In genomic region chr21:30233228-30233627, GRCh38 we compare ENCODE assay signal across 26 cellular contexts. TPM values are rescaled to one million over a fixed set of nuclear protein-coding genes. Genes with fewer than 3 reads are reported as not detected.
DNase-seq lines count a peak whose midpoint lies in the region; ATAC-seq and TF ChIP-seq lines count a peak whose summit lies in the region.
"Had no signal": no experiment of that assay in that cellular context is flagged by ENCODE, and none has a peak within 500 bp of the region (broad histone marks: within the 10 kb centered on the region; RNA-seq: fewer than 3 reads in every experiment).

No MANE protein-coding gene starts in this region.

- H3K9me3 ChIP-seq in colonic mucosa = no peaks in the 10 kb centered on the region
- no peaks in the 10 kb centered on the region for H3K9me3 ChIP-seq in transverse colon
- no peaks in the 10 kb centered on the region for H3K9me3 ChIP-seq in T-helper 17 cell (ENCODE audit: control insufficient read depth, low read length, poor library complexity, severe bottlenecking)
- H3K9me3 ChIP-seq: A549, BE2C had no signal

- 37 to 56% methylated on average over 2 of the region's 2 CpGs for WGBS in transverse colon (ENCODE audit: low coverage in 1 of 2), 2 donors

- no peaks in the 10 kb centered on the region for H3K36me3 ChIP-seq in colonic mucosa
- no peaks in the 10 kb centered on the region for H3K36me3 ChIP-seq in transverse colon
- H3K36me3 ChIP-seq: BE2C; BLaER1 treated with 17β-estradiol and CSF1 and Interleukin-3, amounts not matched to agents 10 nM and 100 nM had no signal

- H3K27ac Mint-ChIP-seq in nephron (peak overlapping the region in 2 of 3 experiments; percentile 47 to 61), T-helper 17 cell (no peak overlapping the region)
- no peak overlapping the region for H3K27ac Mint-ChIP-seq in activated naive CD4-positive, alpha-beta T cell treated with anti-CD3 and anti-CD28 coated beads for 36 hours
- H3K27ac Mint-ChIP-seq: CD14-positive monocyte; CD4-positive, alpha-beta T cell; CD8-positive, alpha-beta memory T cell had no signal

- ATAC-seq in left colon (peak; percentile 77), T-helper 17 cell (no peak)
- ATAC-seq: A549, GM12878 had no signal

- H3K36me3 Mint-ChIP-seq in nephron (ENCODE audit: low read depth) (no peaks in the 10 kb centered on the region), T-helper 17 cell (ENCODE audit: low read depth) (no peaks in the 10 kb centered on the region)
- H3K36me3 Mint-ChIP-seq in activated naive CD4-positive, alpha-beta T cell treated with anti-CD3 and anti-CD28 coated beads for 36 hours (ENCODE audit: low read depth) = no peaks in the 10 kb centered on the region
- H3K36me3 Mint-ChIP-seq: CD14-positive monocyte; CD8-positive, alpha-beta memory T cell had no signal

- H3K4me1 Mint-ChIP-seq in nephron = peaks cover 18% of the 10 kb centered on the region
- no peaks in the 10 kb centered on the region for H3K4me1 Mint-ChIP-seq in activated naive CD4-positive, alpha-beta T cell treated with anti-CD3 and anti-CD28 coated beads for 36 hours (ENCODE audit: low read depth)
- no peaks in the 10 kb centered on the region for H3K4me1 Mint-ChIP-seq in T-helper 17 cell
- H3K4me1 Mint-ChIP-seq: CD14-positive monocyte; CD8-positive, alpha-beta memory T cell had no signal

- H3K27ac ChIP-seq in colonic mucosa (peak overlapping the region; percentile 68), transverse colon (peak overlapping the region; percentile 62 to 81 (median 72))
- H3K27ac ChIP-seq: A549; BLaER1 treated with 17β-estradiol and CSF1 and Interleukin-3, amounts not matched to agents 10 nM and 100 nM; GM23248 had no signal

- H3K4me1 ChIP-seq in colonic mucosa (no peaks in the 10 kb centered on the region), transverse colon (peaks cover 0 to 25% (median 15%) of the 10 kb centered on the region in 4 donors)
- H3K4me1 ChIP-seq: A549, BE2C had no signal

- intact Hi-C loops in colonic mucosa (cut with DNase I) (no loop called here), left colon (cut with DNase I, micrococcal nuclease) (no loop called here), transverse colon (cut with DNase I; ENCODE audit: low total_unique reads) (no loop called here)
- intact Hi-C loops in activated naive CD4-positive, alpha-beta T cell treated with anti-CD3 and anti-CD28 coated beads for 36 hours (cut with micrococcal nuclease) = no loop called here

- no peak for TF ChIP-seq POLR2A in transverse colon (IDR thresholded peaks at IDR 0.05)

- DNase-seq in colonic mucosa (no peak), left colon (no peak), transverse colon (no peak), MV-4-11 (lab: John Stamatoyannopoulos, UW) (no peak), T-helper 17 cell (no peak), retina (no peak)
- no peak for DNase-seq in activated naive CD4-positive, alpha-beta T cell treated with anti-CD3 and anti-CD28 coated beads for 36 hours
- DNase-seq: 8988T; ACHN; AML-193; BE2C; CD4-positive, alpha-beta T cell; CD8-positive, alpha-beta memory T cell; DMS 273 treated with DMSO at 0.1 percent for 48 hours; DMS79; EL; GDM1; GM23248; H7; HCEC 1CT had no signal

- H3K4me3 Mint-ChIP-seq in nephron = no peak overlapping the region
- no peak overlapping the region for H3K4me3 Mint-ChIP-seq in activated naive CD4-positive, alpha-beta T cell treated with anti-CD3 and anti-CD28 coated beads for 36 hours
- H3K4me3 Mint-ChIP-seq in T-helper 17 cell = no peak overlapping the region
- H3K4me3 Mint-ChIP-seq: CD14-positive monocyte; CD4-positive, alpha-beta T cell; CD8-positive, alpha-beta memory T cell had no signal

- H3K4me3 ChIP-seq in colonic mucosa (no peak overlapping the region), transverse colon (no peak overlapping the region)
- H3K4me3 ChIP-seq: A549; BLaER1 treated with 17β-estradiol and CSF1 and Interleukin-3, amounts not matched to agents 10 nM and 100 nM; GM12878; GM23248 had no signal

- TF ChIP-seq CTCF in colonic mucosa (IDR thresholded peaks at IDR 0.05) (no peak), nephron (IDR thresholded peaks at IDR 0.05; ENCODE audit: unreplicated experiment in 3 of 3) (no peak), transverse colon (IDR thresholded peaks at IDR 0.05) (no peak)

- TF ChIP-seq EP300 in transverse colon (IDR thresholded peaks at IDR 0.05; ENCODE audit: low read depth) = no peak

- CTCF ChIA-PET in activated naive CD4-positive, alpha-beta T cell treated with anti-CD3 and anti-CD28 coated beads for 36 hours (lab: Charles Lee) = no interaction called here

- H3K27me3 ChIP-seq in colonic mucosa (no peaks in the 10 kb centered on the region), transverse colon (no peaks in the 10 kb centered on the region)
- H3K27me3 ChIP-seq: BE2C; BLaER1 treated with 17β-estradiol and CSF1 and Interleukin-3, amounts not matched to agents 10 nM and 100 nM had no signal

- H3K9me3 Mint-ChIP-seq in nephron = peaks cover 10% of the 10 kb centered on the region
- no peaks in the 10 kb centered on the region for H3K9me3 Mint-ChIP-seq in activated naive CD4-positive, alpha-beta T cell treated with anti-CD3 and anti-CD28 coated beads for 36 hours
- H3K9me3 Mint-ChIP-seq: CD4-positive, alpha-beta T cell had no signal

- H3K27me3 Mint-ChIP-seq in nephron (ENCODE audit: low read depth) = no peaks in the 10 kb centered on the region
- no peaks in the 10 kb centered on the region for H3K27me3 Mint-ChIP-seq in activated naive CD4-positive, alpha-beta T cell treated with anti-CD3 and anti-CD28 coated beads for 36 hours (ENCODE audit: low read depth)
- no peaks in the 10 kb centered on the region for H3K27me3 Mint-ChIP-seq in T-helper 17 cell
- H3K27me3 Mint-ChIP-seq: CD4-positive, alpha-beta T cell; CD8-positive, alpha-beta memory T cell had no signal

- in situ Hi-C loops in transverse colon (cut with MboI; ENCODE audit: low pct_ligation_motif_present in 1 of 4, low pct_unique_long_range_greater_than_20kb in 1 of 4, low sequenced_read_pairs in 3 of 4) = loop anchor here in 1 of 4 donors (25.0 kb wide), 1 partner anchor 104 kb away; the partner anchor contains the start of genes KRTAP23-1 and KRTAP27-1

- no peak overlapping the region for H3K9ac ChIP-seq in colonic mucosa (ENCODE audit: low read depth in 2 of 2, low read length in 2 of 2)
- H3K9ac ChIP-seq: BLaER1 treated with 17β-estradiol and CSF1 and Interleukin-3, amounts not matched to agents 10 nM and 100 nM; GM23248 had no signal

RNA-seq across cellular contexts. Expression of gene CLDN8, which starts 17.3 kb away (rescaled TPM):
- total RNA-seq in colonic mucosa = 10 to 100 TPM; 21.3 to 32.6 TPM
- 10 to 100 TPM; 65.7 to 89.0 TPM for total RNA-seq in left colon
- total RNA-seq in transverse colon = 100 to 1,000 TPM in 1 of 4 donors, 10 to 100 TPM in 3; 13.5 to 107 (median 33.2) TPM
- total RNA-seq in activated naive CD4-positive, alpha-beta T cell treated with anti-CD3 and anti-CD28 coated beads for 36 hours = not detected
- total RNA-seq in T-helper 17 cell = not detected
- total RNA-seq: CD4-positive, alpha-beta T cell; CD8-positive, alpha-beta memory T cell; GM12878; GM23248; H1; H7 had no signal

RNA-seq across cellular contexts. Expression of gene KRTAP24-1, which starts 49.5 kb away (rescaled TPM):
- not detected for total RNA-seq in colonic mucosa
- total RNA-seq in left colon = not detected
- not detected for total RNA-seq in transverse colon
- not detected for total RNA-seq in activated naive CD4-positive, alpha-beta T cell treated with anti-CD3 and anti-CD28 coated beads for 36 hours
- not detected for total RNA-seq in T-helper 17 cell
- total RNA-seq: CD4-positive, alpha-beta T cell; CD8-positive, alpha-beta memory T cell; GM12878; GM23248; H1; H7 had no signal

RNA-seq across cellular contexts. Expression of gene KRTAP25-1, which starts 56.1 kb away (rescaled TPM):
- not detected for total RNA-seq in colonic mucosa
- total RNA-seq in left colon = not detected
- not detected for total RNA-seq in transverse colon
- total RNA-seq in activated naive CD4-positive, alpha-beta T cell treated with anti-CD3 and anti-CD28 coated beads for 36 hours = not detected
- total RNA-seq in T-helper 17 cell = not detected
- total RNA-seq: CD4-positive, alpha-beta T cell; CD8-positive, alpha-beta memory T cell; GM12878; GM23248; H1; H7 had no signal

Comparison
In these comparisons a context has a peak if more than half of its experiments do, and no peak if none do; other contexts are left out.
1. H3K27ac Mint-ChIP-seq: peak in nephron (2 of 3); none in activated naive CD4-positive, alpha-beta T cell treated with anti-CD3 and anti-CD28 coated beads for 36 hours (single experiment) and T-helper 17 cell (single experiment).
2. RNA of gene CLDN8, which starts 17.3 kb away (total RNA-seq): 65.7 to 89.0 TPM in left colon, 13.5 to 107 TPM in transverse colon and 21.3 to 32.6 TPM in colonic mucosa; not detected in activated naive CD4-positive, alpha-beta T cell treated with anti-CD3 and anti-CD28 coated beads for 36 hours and not detected in T-helper 17 cell; every median in the first group is over 10 times any median in the second.